In the genomic region with DNA sequence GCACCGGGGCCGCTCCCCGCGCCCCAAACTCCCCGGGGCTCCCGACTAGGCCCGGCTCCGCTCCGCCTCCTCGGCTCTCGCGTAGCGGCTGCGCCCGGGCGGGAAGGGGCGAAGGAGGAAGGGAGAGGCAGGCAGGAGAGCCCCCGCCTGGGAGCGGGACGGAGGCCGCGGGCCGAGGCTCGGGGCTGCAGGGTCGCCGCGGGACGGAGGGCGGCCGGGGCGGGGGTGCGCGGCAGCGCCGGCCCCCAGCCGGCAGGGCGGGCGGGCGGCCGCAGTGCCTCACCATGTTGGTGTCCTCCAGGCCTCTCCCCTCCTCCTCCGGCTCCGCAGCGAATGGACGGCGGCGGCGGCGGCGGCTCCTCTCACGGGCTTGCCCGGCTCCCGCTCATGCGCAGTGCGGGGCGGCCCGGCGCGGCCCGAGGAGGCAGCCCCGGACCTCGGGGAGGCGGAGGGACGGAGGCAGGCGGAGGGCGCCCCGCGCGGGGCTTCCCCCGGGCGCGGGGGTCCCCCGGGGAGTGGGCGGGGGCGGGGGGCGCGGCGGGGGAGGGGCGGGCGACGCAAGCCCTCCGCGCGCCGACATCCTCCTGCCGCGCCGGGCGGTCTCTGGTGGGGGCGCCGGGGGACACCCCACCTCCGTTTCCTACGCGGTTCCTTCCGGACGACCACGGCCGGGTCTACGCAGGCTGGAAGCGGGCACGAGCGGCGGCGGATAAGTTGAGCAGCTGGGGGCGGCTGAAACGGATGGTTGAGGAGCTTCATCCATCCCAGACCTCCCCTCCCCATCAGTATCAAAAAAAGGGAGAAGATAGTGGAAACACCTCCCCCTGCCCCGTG, we compare ENCODE assay signal across 1 cellular context.
TF ChIP-seq lines count a peak whose summit lies in the region.

A gene (minus strand): TSS at position 335 of the 834 bp plus-strand sequence. CDS start 49 bp downstream, at position 286.

TF ChIP-seq in GM12878, 131 proteins besides CTCF, POLR2A, EP300 and RAD21 (continued from another document and continues in another):
- TF ChIP-seq, protein P1, sequence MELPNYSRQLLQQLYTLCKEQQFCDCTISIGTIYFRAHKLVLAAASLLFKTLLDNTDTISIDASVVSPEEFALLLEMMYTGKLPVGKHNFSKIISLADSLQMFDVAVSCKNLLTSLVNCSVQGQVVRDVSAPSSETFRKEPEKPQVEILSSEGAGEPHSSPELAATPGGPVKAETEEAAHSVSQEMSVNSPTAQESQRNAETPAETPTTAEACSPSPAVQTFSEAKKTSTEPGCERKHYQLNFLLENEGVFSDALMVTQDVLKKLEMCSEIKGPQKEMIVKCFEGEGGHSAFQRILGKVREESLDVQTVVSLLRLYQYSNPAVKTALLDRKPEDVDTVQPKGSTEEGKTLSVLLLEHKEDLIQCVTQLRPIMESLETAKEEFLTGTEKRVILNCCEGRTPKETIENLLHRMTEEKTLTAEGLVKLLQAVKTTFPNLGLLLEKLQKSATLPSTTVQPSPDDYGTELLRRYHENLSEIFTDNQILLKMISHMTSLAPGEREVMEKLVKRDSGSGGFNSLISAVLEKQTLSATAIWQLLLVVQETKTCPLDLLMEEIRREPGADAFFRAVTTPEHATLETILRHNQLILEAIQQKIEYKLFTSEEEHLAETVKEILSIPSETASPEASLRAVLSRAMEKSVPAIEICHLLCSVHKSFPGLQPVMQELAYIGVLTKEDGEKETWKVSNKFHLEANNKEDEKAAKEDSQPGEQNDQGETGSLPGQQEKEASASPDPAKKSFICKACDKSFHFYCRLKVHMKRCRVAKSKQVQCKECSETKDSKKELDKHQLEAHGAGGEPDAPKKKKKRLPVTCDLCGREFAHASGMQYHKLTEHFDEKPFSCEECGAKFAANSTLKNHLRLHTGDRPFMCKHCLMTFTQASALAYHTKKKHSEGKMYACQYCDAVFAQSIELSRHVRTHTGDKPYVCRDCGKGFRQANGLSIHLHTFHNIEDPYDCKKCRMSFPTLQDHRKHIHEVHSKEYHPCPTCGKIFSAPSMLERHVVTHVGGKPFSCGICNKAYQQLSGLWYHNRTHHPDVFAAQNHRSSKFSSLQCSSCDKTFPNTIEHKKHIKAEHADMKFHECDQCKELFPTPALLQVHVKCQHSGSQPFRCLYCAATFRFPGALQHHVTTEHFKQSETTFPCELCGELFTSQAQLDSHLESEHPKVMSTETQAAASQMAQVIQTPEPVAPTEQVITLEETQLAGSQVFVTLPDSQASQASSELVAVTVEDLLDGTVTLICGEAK (IDR thresholded peaks at IDR 0.05; ENCODE audit: borderline replicate concordance): no peak
- TF ChIP-seq YBX1 (IDR thresholded peaks at IDR 0.05) (no peak), MTA2 (IDR thresholded peaks at IDR 0.05; ENCODE audit: low read depth) (no peak), KAT2A (conservative IDR thresholded peaks at IDR 0.05; ENCODE audit: control insufficient read depth, low read depth, low read length) (no peak), SUZ12 (IDR thresholded peaks at IDR 0.05; ENCODE audit: unreplicated experiment) (no peak), JUND (IDR thresholded peaks at IDR 0.05; ENCODE audit: low read depth, low read length) (no peak), CBFB (IDR thresholded peaks at IDR 0.05; ENCODE audit: low read depth) (no peak), MEF2A (IDR thresholded peaks at IDR 0.05; ENCODE audit: insufficient read depth, low read depth, low read length) (no peak), SIN3A (IDR thresholded peaks at IDR 0.05; ENCODE audit: low read depth, low read length) (no peak), STAT1 (conservative IDR thresholded peaks at IDR 0.05) (no peak), TARDBP (IDR thresholded peaks at IDR 0.05; ENCODE audit: borderline replicate concordance) (no peak), HCFC1 (IDR thresholded peaks at IDR 0.05; ENCODE audit: low read length) (peak; percentile 31; the same call in 1 of the 2 replicates), MYB (IDR thresholded peaks at IDR 0.05; ENCODE audit: borderline replicate concordance, low read depth, low read length) (no peak), EZH2 (IDR thresholded peaks at IDR 0.05; ENCODE audit: borderline replicate concordance, control insufficient read depth, low read depth, low read length) (no peak), NBN (IDR thresholded peaks at IDR 0.05) (no peak), CEBPB (IDR thresholded peaks at IDR 0.05; ENCODE audit: borderline replicate concordance in 1 of 2, low read depth in 2 of 2, low read length in 2 of 2) (no peak), NR2C2 (IDR thresholded peaks at IDR 0.05; ENCODE audit: borderline replicate concordance, control insufficient read depth, insufficient read length, low read depth) (no peak), CBX3 (IDR thresholded peaks at IDR 0.05; ENCODE audit: borderline replicate concordance, low read depth) (no peak), HDGF (IDR thresholded peaks at IDR 0.05) (no peak), ZNF217 (IDR thresholded peaks at IDR 0.05) (no peak), POLR2AphosphoS2 (IDR thresholded peaks at IDR 0.05; ENCODE audit: low read depth, low read length) (no peak), TCF3 (IDR thresholded peaks at IDR 0.05; ENCODE audit: borderline replicate concordance, insufficient read depth, low read depth, low read length) (no peak), POU2F2 (IDR thresholded peaks at IDR 0.05; ENCODE audit: borderline replicate concordance, low read depth, low read length) (no peak), STAT3 (IDR thresholded peaks at IDR 0.05; ENCODE audit: low read depth, low read length) (no peak), IRF4 (IDR thresholded peaks at IDR 0.05; ENCODE audit: low read depth, low read length) (no peak), SIX5 (IDR thresholded peaks at IDR 0.05; ENCODE audit: low read depth, low read length, severe bottlenecking) (no peak), RELA (IDR thresholded peaks at IDR 0.05; ENCODE audit: borderline replicate concordance, partially characterized antibody) (no peak)
- TF ChIP-seq, protein P2, sequence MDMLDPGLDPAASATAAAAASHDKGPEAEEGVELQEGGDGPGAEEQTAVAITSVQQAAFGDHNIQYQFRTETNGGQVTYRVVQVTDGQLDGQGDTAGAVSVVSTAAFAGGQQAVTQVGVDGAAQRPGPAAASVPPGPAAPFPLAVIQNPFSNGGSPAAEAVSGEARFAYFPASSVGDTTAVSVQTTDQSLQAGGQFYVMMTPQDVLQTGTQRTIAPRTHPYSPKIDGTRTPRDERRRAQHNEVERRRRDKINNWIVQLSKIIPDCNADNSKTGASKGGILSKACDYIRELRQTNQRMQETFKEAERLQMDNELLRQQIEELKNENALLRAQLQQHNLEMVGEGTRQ (IDR thresholded peaks at IDR 0.05; ENCODE audit: borderline replicate concordance, low read depth, low read length): no peak
- TF ChIP-seq, protein P3, sequence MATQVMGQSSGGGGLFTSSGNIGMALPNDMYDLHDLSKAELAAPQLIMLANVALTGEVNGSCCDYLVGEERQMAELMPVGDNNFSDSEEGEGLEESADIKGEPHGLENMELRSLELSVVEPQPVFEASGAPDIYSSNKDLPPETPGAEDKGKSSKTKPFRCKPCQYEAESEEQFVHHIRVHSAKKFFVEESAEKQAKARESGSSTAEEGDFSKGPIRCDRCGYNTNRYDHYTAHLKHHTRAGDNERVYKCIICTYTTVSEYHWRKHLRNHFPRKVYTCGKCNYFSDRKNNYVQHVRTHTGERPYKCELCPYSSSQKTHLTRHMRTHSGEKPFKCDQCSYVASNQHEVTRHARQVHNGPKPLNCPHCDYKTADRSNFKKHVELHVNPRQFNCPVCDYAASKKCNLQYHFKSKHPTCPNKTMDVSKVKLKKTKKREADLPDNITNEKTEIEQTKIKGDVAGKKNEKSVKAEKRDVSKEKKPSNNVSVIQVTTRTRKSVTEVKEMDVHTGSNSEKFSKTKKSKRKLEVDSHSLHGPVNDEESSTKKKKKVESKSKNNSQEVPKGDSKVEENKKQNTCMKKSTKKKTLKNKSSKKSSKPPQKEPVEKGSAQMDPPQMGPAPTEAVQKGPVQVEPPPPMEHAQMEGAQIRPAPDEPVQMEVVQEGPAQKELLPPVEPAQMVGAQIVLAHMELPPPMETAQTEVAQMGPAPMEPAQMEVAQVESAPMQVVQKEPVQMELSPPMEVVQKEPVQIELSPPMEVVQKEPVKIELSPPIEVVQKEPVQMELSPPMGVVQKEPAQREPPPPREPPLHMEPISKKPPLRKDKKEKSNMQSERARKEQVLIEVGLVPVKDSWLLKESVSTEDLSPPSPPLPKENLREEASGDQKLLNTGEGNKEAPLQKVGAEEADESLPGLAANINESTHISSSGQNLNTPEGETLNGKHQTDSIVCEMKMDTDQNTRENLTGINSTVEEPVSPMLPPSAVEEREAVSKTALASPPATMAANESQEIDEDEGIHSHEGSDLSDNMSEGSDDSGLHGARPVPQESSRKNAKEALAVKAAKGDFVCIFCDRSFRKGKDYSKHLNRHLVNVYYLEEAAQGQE (IDR thresholded peaks at IDR 0.05; ENCODE audit: low read depth, low read length): no peak
- TF ChIP-seq, protein P4, sequence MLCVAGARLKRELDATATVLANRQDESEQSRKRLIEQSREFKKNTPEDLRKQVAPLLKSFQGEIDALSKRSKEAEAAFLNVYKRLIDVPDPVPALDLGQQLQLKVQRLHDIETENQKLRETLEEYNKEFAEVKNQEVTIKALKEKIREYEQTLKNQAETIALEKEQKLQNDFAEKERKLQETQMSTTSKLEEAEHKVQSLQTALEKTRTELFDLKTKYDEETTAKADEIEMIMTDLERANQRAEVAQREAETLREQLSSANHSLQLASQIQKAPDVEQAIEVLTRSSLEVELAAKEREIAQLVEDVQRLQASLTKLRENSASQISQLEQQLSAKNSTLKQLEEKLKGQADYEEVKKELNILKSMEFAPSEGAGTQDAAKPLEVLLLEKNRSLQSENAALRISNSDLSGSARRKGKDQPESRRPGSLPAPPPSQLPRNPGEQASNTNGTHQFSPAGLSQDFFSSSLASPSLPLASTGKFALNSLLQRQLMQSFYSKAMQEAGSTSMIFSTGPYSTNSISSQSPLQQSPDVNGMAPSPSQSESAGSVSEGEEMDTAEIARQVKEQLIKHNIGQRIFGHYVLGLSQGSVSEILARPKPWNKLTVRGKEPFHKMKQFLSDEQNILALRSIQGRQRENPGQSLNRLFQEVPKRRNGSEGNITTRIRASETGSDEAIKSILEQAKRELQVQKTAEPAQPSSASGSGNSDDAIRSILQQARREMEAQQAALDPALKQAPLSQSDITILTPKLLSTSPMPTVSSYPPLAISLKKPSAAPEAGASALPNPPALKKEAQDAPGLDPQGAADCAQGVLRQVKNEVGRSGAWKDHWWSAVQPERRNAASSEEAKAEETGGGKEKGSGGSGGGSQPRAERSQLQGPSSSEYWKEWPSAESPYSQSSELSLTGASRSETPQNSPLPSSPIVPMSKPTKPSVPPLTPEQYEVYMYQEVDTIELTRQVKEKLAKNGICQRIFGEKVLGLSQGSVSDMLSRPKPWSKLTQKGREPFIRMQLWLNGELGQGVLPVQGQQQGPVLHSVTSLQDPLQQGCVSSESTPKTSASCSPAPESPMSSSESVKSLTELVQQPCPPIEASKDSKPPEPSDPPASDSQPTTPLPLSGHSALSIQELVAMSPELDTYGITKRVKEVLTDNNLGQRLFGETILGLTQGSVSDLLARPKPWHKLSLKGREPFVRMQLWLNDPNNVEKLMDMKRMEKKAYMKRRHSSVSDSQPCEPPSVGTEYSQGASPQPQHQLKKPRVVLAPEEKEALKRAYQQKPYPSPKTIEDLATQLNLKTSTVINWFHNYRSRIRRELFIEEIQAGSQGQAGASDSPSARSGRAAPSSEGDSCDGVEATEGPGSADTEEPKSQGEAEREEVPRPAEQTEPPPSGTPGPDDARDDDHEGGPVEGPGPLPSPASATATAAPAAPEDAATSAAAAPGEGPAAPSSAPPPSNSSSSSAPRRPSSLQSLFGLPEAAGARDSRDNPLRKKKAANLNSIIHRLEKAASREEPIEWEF (IDR thresholded peaks at IDR 0.05; ENCODE audit: insufficient replicate concordance, low read depth, low read length): no peak
- TF ChIP-seq, protein P5, sequence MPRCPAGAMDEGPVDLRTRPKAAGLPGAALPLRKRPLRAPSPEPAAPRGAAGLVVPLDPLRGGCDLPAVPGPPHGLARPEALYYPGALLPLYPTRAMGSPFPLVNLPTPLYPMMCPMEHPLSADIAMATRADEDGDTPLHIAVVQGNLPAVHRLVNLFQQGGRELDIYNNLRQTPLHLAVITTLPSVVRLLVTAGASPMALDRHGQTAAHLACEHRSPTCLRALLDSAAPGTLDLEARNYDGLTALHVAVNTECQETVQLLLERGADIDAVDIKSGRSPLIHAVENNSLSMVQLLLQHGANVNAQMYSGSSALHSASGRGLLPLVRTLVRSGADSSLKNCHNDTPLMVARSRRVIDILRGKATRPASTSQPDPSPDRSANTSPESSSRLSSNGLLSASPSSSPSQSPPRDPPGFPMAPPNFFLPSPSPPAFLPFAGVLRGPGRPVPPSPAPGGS (IDR thresholded peaks at IDR 0.05; ENCODE audit: borderline replicate concordance, insufficient read depth, low read depth, low read length, poor library complexity, severe bottlenecking): no peak
- TF ChIP-seq, protein P6, sequence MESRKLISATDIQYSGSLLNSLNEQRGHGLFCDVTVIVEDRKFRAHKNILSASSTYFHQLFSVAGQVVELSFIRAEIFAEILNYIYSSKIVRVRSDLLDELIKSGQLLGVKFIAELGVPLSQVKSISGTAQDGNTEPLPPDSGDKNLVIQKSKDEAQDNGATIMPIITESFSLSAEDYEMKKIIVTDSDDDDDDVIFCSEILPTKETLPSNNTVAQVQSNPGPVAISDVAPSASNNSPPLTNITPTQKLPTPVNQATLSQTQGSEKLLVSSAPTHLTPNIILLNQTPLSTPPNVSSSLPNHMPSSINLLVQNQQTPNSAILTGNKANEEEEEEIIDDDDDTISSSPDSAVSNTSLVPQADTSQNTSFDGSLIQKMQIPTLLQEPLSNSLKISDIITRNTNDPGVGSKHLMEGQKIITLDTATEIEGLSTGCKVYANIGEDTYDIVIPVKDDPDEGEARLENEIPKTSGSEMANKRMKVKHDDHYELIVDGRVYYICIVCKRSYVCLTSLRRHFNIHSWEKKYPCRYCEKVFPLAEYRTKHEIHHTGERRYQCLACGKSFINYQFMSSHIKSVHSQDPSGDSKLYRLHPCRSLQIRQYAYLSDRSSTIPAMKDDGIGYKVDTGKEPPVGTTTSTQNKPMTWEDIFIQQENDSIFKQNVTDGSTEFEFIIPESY (IDR thresholded peaks at IDR 0.05): no peak
- TF ChIP-seq, protein P7, sequence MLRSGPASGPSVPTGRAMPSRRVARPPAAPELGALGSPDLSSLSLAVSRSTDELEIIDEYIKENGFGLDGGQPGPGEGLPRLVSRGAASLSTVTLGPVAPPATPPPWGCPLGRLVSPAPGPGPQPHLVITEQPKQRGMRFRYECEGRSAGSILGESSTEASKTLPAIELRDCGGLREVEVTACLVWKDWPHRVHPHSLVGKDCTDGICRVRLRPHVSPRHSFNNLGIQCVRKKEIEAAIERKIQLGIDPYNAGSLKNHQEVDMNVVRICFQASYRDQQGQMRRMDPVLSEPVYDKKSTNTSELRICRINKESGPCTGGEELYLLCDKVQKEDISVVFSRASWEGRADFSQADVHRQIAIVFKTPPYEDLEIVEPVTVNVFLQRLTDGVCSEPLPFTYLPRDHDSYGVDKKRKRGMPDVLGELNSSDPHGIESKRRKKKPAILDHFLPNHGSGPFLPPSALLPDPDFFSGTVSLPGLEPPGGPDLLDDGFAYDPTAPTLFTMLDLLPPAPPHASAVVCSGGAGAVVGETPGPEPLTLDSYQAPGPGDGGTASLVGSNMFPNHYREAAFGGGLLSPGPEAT (IDR thresholded peaks at IDR 0.05; ENCODE audit: low read depth): no peak
- TF ChIP-seq, protein P8, sequence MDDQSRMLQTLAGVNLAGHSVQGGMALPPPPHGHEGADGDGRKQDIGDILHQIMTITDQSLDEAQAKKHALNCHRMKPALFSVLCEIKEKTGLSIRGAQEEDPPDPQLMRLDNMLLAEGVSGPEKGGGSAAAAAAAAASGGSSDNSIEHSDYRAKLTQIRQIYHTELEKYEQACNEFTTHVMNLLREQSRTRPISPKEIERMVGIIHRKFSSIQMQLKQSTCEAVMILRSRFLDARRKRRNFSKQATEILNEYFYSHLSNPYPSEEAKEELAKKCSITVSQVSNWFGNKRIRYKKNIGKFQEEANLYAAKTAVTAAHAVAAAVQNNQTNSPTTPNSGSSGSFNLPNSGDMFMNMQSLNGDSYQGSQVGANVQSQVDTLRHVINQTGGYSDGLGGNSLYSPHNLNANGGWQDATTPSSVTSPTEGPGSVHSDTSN (IDR thresholded peaks at IDR 0.05; ENCODE audit: insufficient replicate concordance, low read depth, low read length): no peak
